In genomic region chr15:52307847-52308246, GRCh38 we compare ENCODE assay signal across 27 cellular contexts.
"Had no signal": no experiment of that assay in that cellular context is flagged by ENCODE, and none has a peak within 500 bp of the region (broad histone marks: within the 10 kb centered on the region; RNA-seq: fewer than 3 reads in every experiment).

No MANE protein-coding gene starts in this region.

- H3K27me3 Mint-ChIP-seq: activated CD4-positive, alpha-beta memory T cell treated with anti-CD3 and anti-CD28 coated beads, Interleukin-2, amount 10 ng/mL, durations not matched to agents 7 days and 5 days; activated CD4-positive, alpha-beta T cell treated with anti-CD3 and anti-CD28 coated beads, Interleukin-2, amount 10 ng/mL, durations not matched to agents 7 days and 5 days; activated naive CD4-positive, alpha-beta T cell treated with anti-CD3 and anti-CD28 coated beads, Interleukin-2, amount 10 ng/mL, durations not matched to agents 7 days and 5 days; activated naive CD8-positive, alpha-beta T cell treated with anti-CD3 and anti-CD28 coated beads, Interleukin-2, amount 10 ng/mL, durations not matched to agents 7 days and 5 days; activated T-cell treated with anti-CD3 and anti-CD28 coated beads, Interleukin-2, amount 50 U/mL, for 24 hours; central memory CD8-positive, alpha-beta T cell; dendritic cell treated with granulocyte-macrophage colony-stimulating factor and Interleukin-4, amounts not matched to agents 40 ng/mL and 50 ng/mL, for 4 days had no signal

- H3K36me3 ChIP-seq: brain microvascular endothelial cell had no signal

- H3K27me3 ChIP-seq: brain microvascular endothelial cell, dorsolateral prefrontal cortex had no signal

- H3K9me3 Mint-ChIP-seq: activated naive CD4-positive, alpha-beta T cell treated with anti-CD3 and anti-CD28 coated beads, Interleukin-2, amount 10 ng/mL, durations not matched to agents 7 days and 5 days; activated T-cell treated with anti-CD3 and anti-CD28 coated beads, Interleukin-2, amount 50 U/mL, for 24 hours; central memory CD8-positive, alpha-beta T cell; dendritic cell treated with granulocyte-macrophage colony-stimulating factor and Interleukin-4, amounts not matched to agents 40 ng/mL and 50 ng/mL, for 4 days had no signal

- H3K4me3 Mint-ChIP-seq: activated CD4-positive, alpha-beta memory T cell treated with anti-CD3 and anti-CD28 coated beads, Interleukin-2, amount 10 ng/mL, durations not matched to agents 7 days and 5 days; activated CD4-positive, alpha-beta T cell treated with anti-CD3 and anti-CD28 coated beads, Interleukin-2, amount 10 ng/mL, durations not matched to agents 7 days and 5 days; activated naive CD4-positive, alpha-beta T cell treated with anti-CD3 and anti-CD28 coated beads, Interleukin-2, amount 10 ng/mL, durations not matched to agents 7 days and 5 days; activated naive CD8-positive, alpha-beta T cell treated with anti-CD3 and anti-CD28 coated beads, Interleukin-2, amount 10 ng/mL, durations not matched to agents 7 days and 5 days; activated T-cell treated with anti-CD3 and anti-CD28 coated beads, Interleukin-2, amount 50 U/mL, for 24 hours; activated T-cell treated with anti-CD3 and anti-CD28 coated beads, Interleukin-2, amount 50 U/mL, for 72 hours; central memory CD8-positive, alpha-beta T cell; dendritic cell treated with granulocyte-macrophage colony-stimulating factor and Interleukin-4, amounts not matched to agents 40 ng/mL and 50 ng/mL, for 4 days; endodermal cell; WTC11 had no signal

- ATAC-seq: activated naive CD4-positive, alpha-beta T cell treated with anti-CD3 and anti-CD28 coated beads, Interleukin-2, amount 50 U/mL, for 72 hours; activated T-cell treated with anti-CD3 and anti-CD28 coated beads, Interleukin-2, amount 50 U/mL, for 72 hours; esophagus mucosa had no signal

- H3K27ac Mint-ChIP-seq: activated CD4-positive, alpha-beta memory T cell treated with anti-CD3 and anti-CD28 coated beads, Interleukin-2, amount 10 ng/mL, durations not matched to agents 7 days and 5 days; activated CD4-positive, alpha-beta T cell treated with anti-CD3 and anti-CD28 coated beads, Interleukin-2, amount 10 ng/mL, durations not matched to agents 7 days and 5 days; activated naive CD4-positive, alpha-beta T cell treated with anti-CD3 and anti-CD28 coated beads, Interleukin-2, amount 10 ng/mL, durations not matched to agents 7 days and 5 days; activated naive CD4-positive, alpha-beta T cell treated with anti-CD3 and anti-CD28 coated beads, Interleukin-2, amount 50 U/mL, for 72 hours; activated naive CD8-positive, alpha-beta T cell treated with anti-CD3 and anti-CD28 coated beads, Interleukin-2, amount 10 ng/mL, durations not matched to agents 7 days and 5 days; activated T-cell treated with anti-CD3 and anti-CD28 coated beads, Interleukin-2, amount 50 U/mL, for 24 hours; activated T-cell treated with anti-CD3 and anti-CD28 coated beads, Interleukin-2, amount 50 U/mL, for 72 hours; endodermal cell had no signal

- H3K4me3 ChIP-seq: coronary artery, dorsolateral prefrontal cortex had no signal

- DNase-seq: activated CD4-positive, alpha-beta memory T cell treated with anti-CD3 and anti-CD28 coated beads, Interleukin-2, amount 10 ng/mL, durations not matched to agents 7 days and 5 days; activated CD4-positive, alpha-beta T cell treated with anti-CD3 and anti-CD28 coated beads for 1 hour; activated CD4-positive, alpha-beta T cell treated with anti-CD3 and anti-CD28 coated beads for 4 hours; activated CD4-positive, alpha-beta T cell treated with anti-CD3 and anti-CD28 coated beads, Interleukin-2, amount 10 ng/mL, durations not matched to agents 7 days and 5 days; activated CD4-positive, alpha-beta T cell treated with anti-CD3 and anti-CD28 coated beads, Interleukin-2, amount 50 U/mL, for 4 hours; activated CD8-positive, alpha-beta memory T cell treated with anti-CD3 and anti-CD28 coated beads, Interleukin-2, amount 50 U/mL, for 48 hours; activated gamma-delta T cell; activated naive CD4-positive, alpha-beta T cell; activated naive CD4-positive, alpha-beta T cell treated with anti-CD3 and anti-CD28 coated beads, Interleukin-2, amount 10 ng/mL, durations not matched to agents 7 days and 5 days; activated naive CD8-positive, alpha-beta T cell treated with anti-CD3 and anti-CD28 coated beads, Interleukin-2, amount 10 ng/mL, durations not matched to agents 7 days and 5 days; activated T-cell treated with anti-CD3 and anti-CD28 coated beads for 4 hours; activated T-cell treated with anti-CD3 and anti-CD28 coated beads, Interleukin-2, amount 50 U/mL, for 24 hours; activated T-cell treated with anti-CD3 and anti-CD28 coated beads, Interleukin-2, amount 50 U/mL, for 72 hours; brain microvascular endothelial cell; dorsolateral prefrontal cortex; effector memory CD4-positive, alpha-beta T cell; endodermal cell; foreskin fibroblast; head of caudate nucleus; hypothalamus had no signal

- H3K27ac ChIP-seq: brain microvascular endothelial cell, coronary artery, dorsolateral prefrontal cortex, VCaP had no signal
